Comparison of ENCODE assay signal across 13 cellular contexts in the genomic region with DNA sequence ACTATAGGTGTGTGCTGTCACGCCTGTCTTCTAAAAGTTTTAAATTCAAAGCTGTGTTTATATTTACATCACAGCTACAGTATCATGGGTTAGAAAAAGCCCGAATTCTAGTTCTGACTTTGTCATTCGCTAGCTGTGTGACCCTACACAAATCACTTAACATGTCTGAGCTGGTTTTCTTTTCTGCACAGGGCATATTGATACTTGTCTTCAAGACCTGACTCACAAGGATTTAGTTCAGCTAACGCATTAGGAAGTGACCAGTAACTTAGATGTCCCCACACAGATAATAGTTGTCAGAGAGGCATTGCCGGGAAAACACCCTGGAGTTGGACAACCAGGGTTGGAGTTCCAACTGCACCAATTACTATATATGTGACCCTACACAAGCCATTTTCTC.
"Had no signal": no experiment of that assay in that cellular context is flagged by ENCODE, and none has a peak within 500 bp of the region (broad histone marks: within the 10 kb centered on the region; RNA-seq: fewer than 3 reads in every experiment).

No MANE protein-coding gene starts in this region.

- H3K27ac ChIP-seq: left lung, thyroid gland had no signal

- H3K27me3 ChIP-seq: adrenal gland, esophagus muscularis mucosa, left lung, thyroid gland had no signal

- DNase-seq: activated CD4-positive, alpha-beta T cell treated with anti-CD3 and anti-CD28 coated beads, Interleukin-2, amount 10 ng/mL, durations not matched to agents 7 days and 5 days; activated CD4-positive, CD25-positive, alpha-beta regulatory T cell; activated CD8-positive, alpha-beta memory T cell treated with anti-CD3 and anti-CD28 coated beads for 24 hours; activated naive CD4-positive, alpha-beta T cell treated with anti-CD3 and anti-CD28 coated beads, Interleukin-2, amount 10 ng/mL, durations not matched to agents 7 days and 5 days; adrenal gland; effector memory CD8-positive, alpha-beta T cell; head of caudate nucleus; left lung; mesendoderm; nephron progenitor cell; small intestine; thyroid gland had no signal

- ATAC-seq: effector memory CD8-positive, alpha-beta T cell; left lung had no signal

- H3K9me3 ChIP-seq: adrenal gland, esophagus muscularis mucosa, left lung, thyroid gland had no signal

- H3K4me3 ChIP-seq: adrenal gland, esophagus muscularis mucosa, left lung, thyroid gland had no signal

- H3K36me3 ChIP-seq: adrenal gland, esophagus muscularis mucosa, left lung, thyroid gland had no signal

- H3K4me1 ChIP-seq: thyroid gland had no signal
